Comparison of ENCODE assay signal across 24 cellular contexts in the genomic region with DNA sequence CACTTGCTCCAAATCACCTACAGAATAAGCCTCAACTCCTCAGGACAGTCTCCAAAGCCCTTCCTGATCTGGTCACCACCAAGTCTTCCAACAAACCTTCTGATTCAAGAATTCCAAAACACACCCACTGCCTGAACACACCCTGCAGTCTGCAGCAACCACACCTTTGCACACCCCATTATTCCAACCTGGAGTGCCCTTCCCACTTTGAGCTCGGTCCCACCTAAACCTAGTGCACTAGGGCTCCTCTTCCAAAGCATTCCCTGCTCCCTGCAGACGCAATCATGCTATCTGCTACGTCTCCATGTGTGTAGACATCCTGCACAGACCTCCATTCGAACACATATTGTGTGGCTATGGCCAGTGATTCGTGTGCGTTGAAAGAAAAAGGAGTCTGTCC.
DNase-seq lines count a peak whose midpoint lies in the region; ATAC-seq and TF ChIP-seq lines count a peak whose summit lies in the region.
"Had no signal": no experiment of that assay in that cellular context is flagged by ENCODE, and none has a peak within 500 bp of the region (broad histone marks: within the 10 kb centered on the region; RNA-seq: fewer than 3 reads in every experiment).

No MANE protein-coding gene starts in this region.

- DNase-seq in right atrium auricular region (ENCODE audit: low spot score) = peak; percentile 23
- no peak for DNase-seq in heart left ventricle
- DNase-seq in coronary artery (ENCODE audit: low spot score) = peak; percentile 24
- DNase-seq in osteocyte (ENCODE audit: extremely low spot score, unreplicated experiment) = peak; percentile 42
- peak; percentile 58 to 87 for DNase-seq in vagina (ENCODE audit: extremely low spot score in 2 of 2)
- DNase-seq in NCI-H446 treated with DMSO at 0.1 percent for 48 hours (lab: John Stamatoyannopoulos, UW) = no peak
- no peak for DNase-seq in activated T-cell treated with anti-CD3 and anti-CD28 coated beads, Interleukin-2, amount 50 U/mL, for 4 hours
- DNase-seq: 8988T; ACHN; AML-193; BE2C; CD4-positive, alpha-beta T cell; CD8-positive, alpha-beta memory T cell; DMS 273 treated with DMSO at 0.1 percent for 48 hours; DMS79; EL; GDM1; GOT3 had no signal

- peaks cover 3% of the 10 kb centered on the region for H3K9me3 Mint-ChIP-seq in osteocyte (ENCODE audit: unreplicated experiment)
- H3K9me3 Mint-ChIP-seq in activated T-cell treated with anti-CD3 and anti-CD28 coated beads, Interleukin-2, amount 50 U/mL, for 4 hours = no peaks in the 10 kb centered on the region
- H3K9me3 Mint-ChIP-seq: CD4-positive, alpha-beta T cell; CD8-positive, alpha-beta memory T cell had no signal

- no peak overlapping the region for H3K4me3 Mint-ChIP-seq in osteocyte (ENCODE audit: unreplicated experiment)
- H3K4me3 Mint-ChIP-seq in activated T-cell treated with anti-CD3 and anti-CD28 coated beads, Interleukin-2, amount 50 U/mL, for 4 hours = no peak overlapping the region
- H3K4me3 Mint-ChIP-seq: CD4-positive, alpha-beta T cell; CD8-positive, alpha-beta memory T cell had no signal

- H3K36me3 ChIP-seq in right atrium auricular region = no peaks in the 10 kb centered on the region
- no peaks in the 10 kb centered on the region for H3K36me3 ChIP-seq in heart left ventricle
- H3K36me3 ChIP-seq in vagina = no peaks in the 10 kb centered on the region
- H3K36me3 ChIP-seq: BE2C; BLaER1 treated with 17β-estradiol and CSF1 and Interleukin-3, amounts not matched to agents 10 nM and 100 nM; HAP-1 had no signal

- H3K4me3 ChIP-seq in right atrium auricular region = no peak overlapping the region
- H3K4me3 ChIP-seq in heart left ventricle = no peak overlapping the region
- H3K4me3 ChIP-seq in coronary artery = no peak overlapping the region
- H3K4me3 ChIP-seq in vagina = no peak overlapping the region
- H3K4me3 ChIP-seq: A549; BLaER1 treated with 17β-estradiol and CSF1 and Interleukin-3, amounts not matched to agents 10 nM and 100 nM; GM12878; HAP-1 had no signal

- WGBS in heart left ventricle, 4 donors = 88 to 94% (median 90%) methylated on average over 6 of the region's 6 CpGs

- no peaks in the 10 kb centered on the region for H3K36me3 Mint-ChIP-seq in osteocyte (ENCODE audit: unreplicated experiment)
- no peaks in the 10 kb centered on the region for H3K36me3 Mint-ChIP-seq in activated T-cell treated with anti-CD3 and anti-CD28 coated beads, Interleukin-2, amount 50 U/mL, for 4 hours (ENCODE audit: insufficient read depth)
- H3K36me3 Mint-ChIP-seq: CD14-positive monocyte; CD8-positive, alpha-beta memory T cell had no signal

- H3K9me3 ChIP-seq in right atrium auricular region (no peaks in the 10 kb centered on the region), heart left ventricle (no peaks in the 10 kb centered on the region), vagina (no peaks in the 10 kb centered on the region)
- H3K9me3 ChIP-seq: A549; BE2C; BLaER1 treated with 17β-estradiol and CSF1 and Interleukin-3, amounts not matched to agents 10 nM and 100 nM; HAP-1 had no signal

- no peak overlapping the region for H3K27ac Mint-ChIP-seq in osteocyte (ENCODE audit: unreplicated experiment)
- H3K27ac Mint-ChIP-seq: CD14-positive monocyte; CD4-positive, alpha-beta T cell had no signal

- H3K4me1 ChIP-seq in right atrium auricular region = no peaks in the 10 kb centered on the region
- H3K4me1 ChIP-seq in heart left ventricle = no peaks in the 10 kb centered on the region
- no peaks in the 10 kb centered on the region for H3K4me1 ChIP-seq in vagina
- H3K4me1 ChIP-seq: A549; BLaER1 treated with 17β-estradiol and CSF1 and Interleukin-3, amounts not matched to agents 10 nM and 100 nM; HAP-1 had no signal

- no peaks in the 10 kb centered on the region for H3K27me3 Mint-ChIP-seq in osteocyte (ENCODE audit: unreplicated experiment)
- peaks cover 9% of the 10 kb centered on the region for H3K27me3 Mint-ChIP-seq in activated T-cell treated with anti-CD3 and anti-CD28 coated beads, Interleukin-2, amount 50 U/mL, for 4 hours (ENCODE audit: low read depth)

- no peaks in the 10 kb centered on the region for H3K4me1 Mint-ChIP-seq in osteocyte (ENCODE audit: unreplicated experiment)
- no peaks in the 10 kb centered on the region for H3K4me1 Mint-ChIP-seq in activated T-cell treated with anti-CD3 and anti-CD28 coated beads, Interleukin-2, amount 50 U/mL, for 4 hours (ENCODE audit: low read depth)
- H3K4me1 Mint-ChIP-seq: CD14-positive monocyte; CD8-positive, alpha-beta memory T cell had no signal

- H3K27me3 ChIP-seq in right atrium auricular region = no peaks in the 10 kb centered on the region
- H3K27me3 ChIP-seq in heart left ventricle = no peaks in the 10 kb centered on the region
- H3K27me3 ChIP-seq in vagina = no peaks in the 10 kb centered on the region
- H3K27me3 ChIP-seq: BE2C; BLaER1 treated with 17β-estradiol and CSF1 and Interleukin-3, amounts not matched to agents 10 nM and 100 nM had no signal

- H3K27ac ChIP-seq in right atrium auricular region (no peak overlapping the region), heart left ventricle (no peak overlapping the region), coronary artery (no peak overlapping the region), vagina (no peak overlapping the region)
- H3K27ac ChIP-seq: A549; BLaER1 treated with 17β-estradiol and CSF1 and Interleukin-3, amounts not matched to agents 10 nM and 100 nM had no signal

- intact Hi-C loops in heart left ventricle (cut with DNase I) (no loop called here), vagina (cut with DNase I) (no loop called here)

- no peak for TF ChIP-seq POLR2A in heart left ventricle (IDR thresholded peaks at IDR 0.05)
- TF ChIP-seq POLR2A in vagina (IDR thresholded peaks at IDR 0.05) = no peak

- no peak for TF ChIP-seq CTCF in right atrium auricular region (IDR thresholded peaks at IDR 0.05)
- TF ChIP-seq CTCF in heart left ventricle (IDR thresholded peaks at IDR 0.05) = no peak
- TF ChIP-seq CTCF in coronary artery (IDR thresholded peaks at IDR 0.05) = no peak
- TF ChIP-seq CTCF in osteocyte (IDR thresholded peaks at IDR 0.05) = no peak
- TF ChIP-seq CTCF in vagina (IDR thresholded peaks at IDR 0.05) = no peak

- ATAC-seq in heart left ventricle (no peak), HG02642 (IDR thresholded peaks at IDR 0.05; ENCODE audit: poor library complexity, unreplicated experiment) (no peak)
- ATAC-seq in activated T-cell treated with anti-CD3 and anti-CD28 coated beads, Interleukin-2, amount 50 U/mL, for 4 hours = no peak
- ATAC-seq: A549, GM12878 had no signal

Comparison
In these comparisons a context has a peak if more than half of its experiments do, and no peak if none do; other contexts are left out.
1. DNase-seq: peak in right atrium auricular region (single experiment), coronary artery (single experiment), osteocyte (single experiment) and vagina (2 of 2); none in heart left ventricle (0 of 5), NCI-H446 treated with DMSO at 0.1 percent for 48 hours (single experiment) and activated T-cell treated with anti-CD3 and anti-CD28 coated beads, Interleukin-2, amount 50 U/mL, for 4 hours (single experiment).